Comparison of ENCODE assay signal across 1 cellular context in genomic region chr7:29145553-29146081, GRCh38.
TF ChIP-seq lines count a peak whose summit lies in the region.

No MANE protein-coding gene starts in this region.

TF ChIP-seq in GM23338, 12 proteins besides CTCF, POLR2A, EP300 and RAD21 (continued from another document):
- TF ChIP-seq EZH2phosphoT487 (IDR thresholded peaks at IDR 0.05; ENCODE audit: unreplicated experiment) = no peak
- no peak for TF ChIP-seq ZNF114 (CRISPR knock-in tag; IDR thresholded peaks at IDR 0.05)
- TF ChIP-seq CREB1 (CRISPR knock-in tag; IDR thresholded peaks at IDR 0.05; ENCODE audit: low read depth) = no peak
